1 cellular context compared by ENCODE assay signal in the genomic region with DNA sequence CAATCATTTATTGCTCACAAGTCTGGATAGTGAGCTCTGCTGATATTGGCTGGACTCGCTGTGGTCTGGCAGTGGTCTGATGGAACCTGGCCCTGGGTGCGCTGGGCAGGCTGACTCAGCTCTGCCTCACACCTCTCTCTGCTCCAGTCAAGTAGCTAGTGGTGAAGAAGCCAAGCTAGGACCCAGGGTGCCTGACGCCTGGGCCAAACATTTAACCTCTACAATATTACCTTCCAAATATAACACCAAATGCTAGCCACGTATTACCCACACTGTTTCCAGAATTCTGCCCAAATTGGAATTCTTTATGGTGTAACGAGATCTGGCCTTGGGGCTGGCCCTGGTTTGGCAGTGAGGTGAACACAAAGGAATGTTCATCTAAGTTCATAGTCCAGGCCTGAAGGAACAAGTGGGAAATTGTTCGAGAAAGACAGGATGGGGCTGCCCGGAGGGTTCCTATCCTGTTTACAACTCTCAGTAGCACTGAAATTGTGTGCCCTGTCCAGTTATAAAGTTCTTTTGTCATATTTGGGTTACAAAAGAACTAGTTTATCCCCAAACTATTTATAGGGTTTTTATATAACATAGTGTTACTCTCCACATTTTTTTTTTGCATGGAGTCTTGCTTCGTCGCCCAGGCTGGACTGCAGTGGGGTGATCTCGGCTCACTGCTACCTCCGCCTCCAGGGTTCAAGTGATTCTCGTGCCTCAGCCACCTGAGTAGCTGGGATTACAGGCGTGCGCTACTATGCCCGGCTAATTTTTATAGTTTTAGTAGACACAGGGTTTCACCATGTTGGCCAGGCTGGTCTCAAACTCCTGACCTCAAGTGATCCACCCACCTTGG.
TF ChIP-seq lines count a peak whose summit lies in the region.

No MANE protein-coding gene starts in this region.

TF ChIP-seq in HepG2, 621 proteins besides CTCF, POLR2A, EP300 and RAD21 (continued from another document):
- TF ChIP-seq, protein P1, sequence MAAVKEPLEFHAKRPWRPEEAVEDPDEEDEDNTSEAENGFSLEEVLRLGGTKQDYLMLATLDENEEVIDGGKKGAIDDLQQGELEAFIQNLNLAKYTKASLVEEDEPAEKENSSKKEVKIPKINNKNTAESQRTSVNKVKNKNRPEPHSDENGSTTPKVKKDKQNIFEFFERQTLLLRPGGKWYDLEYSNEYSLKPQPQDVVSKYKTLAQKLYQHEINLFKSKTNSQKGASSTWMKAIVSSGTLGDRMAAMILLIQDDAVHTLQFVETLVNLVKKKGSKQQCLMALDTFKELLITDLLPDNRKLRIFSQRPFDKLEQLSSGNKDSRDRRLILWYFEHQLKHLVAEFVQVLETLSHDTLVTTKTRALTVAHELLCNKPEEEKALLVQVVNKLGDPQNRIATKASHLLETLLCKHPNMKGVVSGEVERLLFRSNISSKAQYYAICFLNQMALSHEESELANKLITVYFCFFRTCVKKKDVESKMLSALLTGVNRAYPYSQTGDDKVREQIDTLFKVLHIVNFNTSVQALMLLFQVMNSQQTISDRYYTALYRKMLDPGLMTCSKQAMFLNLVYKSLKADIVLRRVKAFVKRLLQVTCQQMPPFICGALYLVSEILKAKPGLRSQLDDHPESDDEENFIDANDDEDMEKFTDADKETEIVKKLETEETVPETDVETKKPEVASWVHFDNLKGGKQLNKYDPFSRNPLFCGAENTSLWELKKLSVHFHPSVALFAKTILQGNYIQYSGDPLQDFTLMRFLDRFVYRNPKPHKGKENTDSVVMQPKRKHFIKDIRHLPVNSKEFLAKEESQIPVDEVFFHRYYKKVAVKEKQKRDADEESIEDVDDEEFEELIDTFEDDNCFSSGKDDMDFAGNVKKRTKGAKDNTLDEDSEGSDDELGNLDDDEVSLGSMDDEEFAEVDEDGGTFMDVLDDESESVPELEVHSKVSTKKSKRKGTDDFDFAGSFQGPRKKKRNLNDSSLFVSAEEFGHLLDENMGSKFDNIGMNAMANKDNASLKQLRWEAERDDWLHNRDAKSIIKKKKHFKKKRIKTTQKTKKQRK (IDR thresholded peaks at IDR 0.05; ENCODE audit: low read length), result no peak
- TF ChIP-seq POLR2AphosphoS5 (IDR thresholded peaks at IDR 0.05; ENCODE audit: low read depth, low read length) (peak; percentile 40; the same call in 1 of the 2 replicates), TBL1XR1 (IDR thresholded peaks at IDR 0.05; ENCODE audit: borderline replicate concordance, low read length, partially characterized antibody) (no peak), YEATS2 (CRISPR knock-in tag; IDR thresholded peaks at IDR 0.05; ENCODE audit: borderline replicate concordance) (peak; percentile 22; the same call in 1 of the 2 replicates), EZH2 (conservative IDR thresholded peaks at IDR 0.05; ENCODE audit: low read depth, low read length) (no peak), NPAS2 (CRISPR knock-in tag; IDR thresholded peaks at IDR 0.05; ENCODE audit: borderline replicate concordance) (no peak), NR2F6 (IDR thresholded peaks at IDR 0.05) (0 out of 2 replicates have a peak, but pooled peaks have one; percentile 44), NR2F6 (CRISPR knock-in tag; IDR thresholded peaks at IDR 0.05) (peak; percentile 67), ZNF547 (CRISPR knock-in tag; IDR thresholded peaks at IDR 0.05) (no peak)
